In genomic region chr12:91380651-91381050, GRCh38 we compare ENCODE assay signal across 14 cellular contexts.
A peak's percentile ranks its signal among the peaks of the same experiment; 100 is the strongest.
DNase-seq lines count a peak whose midpoint lies in the region; ATAC-seq, FAIRE-seq and TF ChIP-seq lines count a peak whose summit lies in the region.
"Had no signal": no experiment of that assay in that cellular context is flagged by ENCODE, and none has a peak within 500 bp of the region (broad histone marks: within the 10 kb centered on the region; RNA-seq: fewer than 3 reads in every experiment).

No MANE protein-coding gene starts in this region.

- H4K20me1 ChIP-seq in astrocyte (ENCODE audit: insufficient read depth, low read length), result no peaks in the 10 kb centered on the region
- H4K20me1 ChIP-seq in keratinocyte (ENCODE audit: control insufficient read depth, extremely low read depth, insufficient read depth, low read length), result no peaks in the 10 kb centered on the region
- no peaks in the 10 kb centered on the region for H4K20me1 ChIP-seq in smooth muscle cell (ENCODE audit: low read depth)

- no peak for FAIRE-seq in astrocyte (lab: Jason Lieb, UNC)
- FAIRE-seq in keratinocyte (lab: Jason Lieb, UNC), result no peak

- peak overlapping the region; percentile 90 for H3K4me3 Mint-ChIP-seq in HFFc6
- no peak overlapping the region for H3K4me3 Mint-ChIP-seq in astrocyte (ENCODE audit: unreplicated experiment)
- H3K4me3 Mint-ChIP-seq: effector memory CD8-positive, alpha-beta T cell; natural killer cell had no signal

- H3K27ac ChIP-seq in astrocyte (ENCODE audit: low read depth, low read length), result no peak overlapping the region
- no peak overlapping the region for H3K27ac ChIP-seq in keratinocyte (ENCODE audit: control insufficient read depth, insufficient read depth, low read length)
- peak overlapping the region; percentile 80 for H3K27ac ChIP-seq in smooth muscle cell (ENCODE audit: low read depth)

- H2AFZ ChIP-seq in astrocyte (ENCODE audit: low read depth, low read length) (no peak overlapping the region), keratinocyte (ENCODE audit: control insufficient read depth, low read length) (no peak overlapping the region), smooth muscle cell (ENCODE audit: low read depth) (peak overlapping the region; percentile 88)

- H3K27me3 ChIP-seq in astrocyte (ENCODE audit: insufficient read depth, low read length) (no peaks in the 10 kb centered on the region), keratinocyte (ENCODE audit: control insufficient read depth, extremely low read depth, insufficient read depth, low read length) (no peaks in the 10 kb centered on the region), smooth muscle cell (ENCODE audit: low read depth) (no peaks in the 10 kb centered on the region)
- H3K27me3 ChIP-seq: testis had no signal

- H3K4me3 ChIP-seq in astrocyte (ENCODE audit: insufficient read depth, low read depth, low read length) (no peak overlapping the region), keratinocyte (ENCODE audit: control insufficient read depth in 2 of 3, extremely low read depth in 1 of 3, insufficient read depth in 2 of 3, low read depth in 1 of 3, low read length in 3 of 3) (no peak overlapping the region), smooth muscle cell (peak overlapping the region; percentile 66)

- H3K9me3 Mint-ChIP-seq in HFFc6 (no peaks in the 10 kb centered on the region), astrocyte (ENCODE audit: unreplicated experiment) (no peaks in the 10 kb centered on the region)
- H3K9me3 Mint-ChIP-seq: effector memory CD8-positive, alpha-beta T cell; natural killer cell had no signal

- no peak for ATAC-seq in GM19328 (IDR thresholded peaks at IDR 0.05; ENCODE audit: unreplicated experiment)
- ATAC-seq: natural killer cell had no signal

- H3K36me3 ChIP-seq in astrocyte (ENCODE audit: insufficient read depth, low read length) (no peaks in the 10 kb centered on the region), keratinocyte (ENCODE audit: control insufficient read depth in 2 of 2, extremely low read depth in 1 of 2, insufficient read depth in 2 of 2, low read length in 2 of 2) (no peaks in the 10 kb centered on the region), smooth muscle cell (ENCODE audit: low read depth) (no peaks in the 10 kb centered on the region)

- WGBS in smooth muscle cell (ENCODE audit: low lambda C conversion rate), result 58% methylated on average over 5 of the region's 5 CpGs

- H3K4me2 ChIP-seq in astrocyte (ENCODE audit: low read length), result peak overlapping the region; percentile 88
- peak overlapping the region; percentile 87 for H3K4me2 ChIP-seq in keratinocyte (ENCODE audit: control insufficient read depth, extremely low read depth, insufficient read depth, low read depth, low read length)
- peak overlapping the region; percentile 91 for H3K4me2 ChIP-seq in smooth muscle cell

- no peak overlapping the region for H3K27ac Mint-ChIP-seq in HFFc6
- H3K27ac Mint-ChIP-seq in astrocyte (ENCODE audit: unreplicated experiment), result no peak overlapping the region
- H3K27ac Mint-ChIP-seq: effector memory CD8-positive, alpha-beta T cell; natural killer cell had no signal

- H3K79me2 ChIP-seq in astrocyte (ENCODE audit: insufficient read depth, low read length) (no peaks in the 10 kb centered on the region), keratinocyte (ENCODE audit: control insufficient read depth, insufficient read depth, low read length) (no peaks in the 10 kb centered on the region), smooth muscle cell (ENCODE audit: low read depth) (no peaks in the 10 kb centered on the region)

- H3K4me1 Mint-ChIP-seq in HFFc6 (ENCODE audit: low read depth) (peaks cover 15% of the 10 kb centered on the region), astrocyte (ENCODE audit: low read depth, unreplicated experiment) (peaks cover 3% of the 10 kb centered on the region)

- no peak for TF ChIP-seq CTCF in HFFc6 (IDR thresholded peaks at IDR 0.05)
- TF ChIP-seq CTCF in astrocyte (IDR thresholded peaks at IDR 0.05; ENCODE audit: insufficient read depth, low read depth, low read length), result no peak
- TF ChIP-seq CTCF in keratinocyte (optimal IDR thresholded peaks at IDR 0.05 in 1 of 3, IDR thresholded peaks at IDR 0.05 in 1 of 3, conservative IDR thresholded peaks at IDR 0.05 in 1 of 3; ENCODE audit: extremely low read depth in 1 of 3, insufficient read depth in 2 of 3, low read length in 3 of 3), result no peak
- no peak for TF ChIP-seq CTCF in smooth muscle cell (IDR thresholded peaks at IDR 0.05; ENCODE audit: borderline replicate concordance, insufficient read depth, poor library complexity, severe bottlenecking)

- no peaks in the 10 kb centered on the region for H3F3A ChIP-seq in smooth muscle cell (ENCODE audit: low read depth)

- no peaks in the 10 kb centered on the region for H3K36me3 Mint-ChIP-seq in HFFc6 (ENCODE audit: low read depth)
- H3K36me3 Mint-ChIP-seq in astrocyte (ENCODE audit: low read depth, unreplicated experiment), result no peaks in the 10 kb centered on the region
- H3K36me3 Mint-ChIP-seq: natural killer cell had no signal

- H3K27me3 Mint-ChIP-seq in HFFc6 (ENCODE audit: insufficient read depth), result no peaks in the 10 kb centered on the region; the same call in 1 of the 2 replicates
- no peaks in the 10 kb centered on the region for H3K27me3 Mint-ChIP-seq in astrocyte (ENCODE audit: low read depth, unreplicated experiment)

- H3K9me1 ChIP-seq in keratinocyte (ENCODE audit: control insufficient read depth, extremely low read depth, insufficient read depth, low read length), result no peaks in the 10 kb centered on the region

- dilution Hi-C loops in keratinocyte (cut with MboI; ENCODE audit: extremely low pct_ligation_motif_present, low sequenced_read_pairs), result no loop called here

- DNase-seq in HFFc6 (no peak), astrocyte (ENCODE audit: low read depth) (no peak), keratinocyte (ENCODE audit: low read depth, low spot score) (no peak), smooth muscle cell (lab: John Stamatoyannopoulos, UW; ENCODE audit: unreplicated experiment) (no peak), amygdala (lab: John Stamatoyannopoulos, UW) (no peak)
- DNase-seq in activated CD4-positive, alpha-beta T cell treated with anti-CD3 and anti-CD28 coated beads, Interleukin-2, amount 50 U/mL, for 48 hours, result no peak
- no peak for DNase-seq in activated T-cell treated with anti-CD3 and anti-CD28 coated beads, Interleukin-2, amount 50 U/mL, for 48 hours
- DNase-seq: activated CD8-positive, alpha-beta memory T cell treated with anti-CD3 and anti-CD28 coated beads for 24 hours; effector memory CD8-positive, alpha-beta T cell; MM.1S; natural killer cell; stimulated activated CD4-positive, alpha-beta T cell treated with anti-CD3 and anti-CD28 coated beads, Interleukin-12 subunit alpha, Interleukin-12 subunit beta, amount 100 ng/mL, for 4 hours had no signal

- no peaks in the 10 kb centered on the region for H3K9me3 ChIP-seq in astrocyte (ENCODE audit: insufficient read depth, low read depth, low read length)
- H3K9me3 ChIP-seq in keratinocyte (ENCODE audit: control insufficient read depth, low read depth, low read length), result no peaks in the 10 kb centered on the region
- no peaks in the 10 kb centered on the region for H3K9me3 ChIP-seq in smooth muscle cell (replicated peaks; ENCODE audit: low read depth)
- H3K9me3 ChIP-seq: testis had no signal

- H3K4me1 ChIP-seq in astrocyte (ENCODE audit: insufficient read depth, low read length) (peaks cover 5% of the 10 kb centered on the region), keratinocyte (ENCODE audit: control insufficient read depth, extremely low read depth, insufficient read depth, low read length) (peaks cover 7% of the 10 kb centered on the region), smooth muscle cell (ENCODE audit: low read depth) (peaks cover 27% of the 10 kb centered on the region)
- H3K4me1 ChIP-seq: testis had no signal

- H3K9ac ChIP-seq in astrocyte (ENCODE audit: low read length) (no peak overlapping the region), keratinocyte (ENCODE audit: control insufficient read depth, extremely low read depth, insufficient read depth, low read length) (no peak overlapping the region), smooth muscle cell (ENCODE audit: low read depth) (peak overlapping the region; percentile 75)
